ENCODE assay signal across 24 cellular contexts in the genomic region with DNA sequence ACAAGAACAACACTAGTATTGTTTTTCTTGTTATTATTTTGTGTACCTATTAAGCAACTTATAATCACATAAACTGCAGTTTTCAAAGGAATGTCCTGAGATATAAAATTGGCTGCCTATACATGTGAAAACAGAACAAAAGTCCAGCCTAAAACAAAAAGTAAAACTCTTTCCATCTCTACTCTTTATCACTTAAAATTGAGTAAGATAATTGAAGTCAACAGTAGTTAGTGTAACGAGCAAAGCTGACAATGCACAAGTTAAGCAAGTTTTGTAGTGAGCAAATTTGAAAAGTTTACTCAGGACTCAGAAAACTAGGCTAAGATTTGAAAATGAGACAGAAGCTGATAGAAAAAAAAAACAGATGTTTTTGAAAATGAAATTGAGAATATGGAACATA.
"Had no signal": no experiment of that assay in that cellular context is flagged by ENCODE, and none has a peak within 500 bp of the region (broad histone marks: within the 10 kb centered on the region; RNA-seq: fewer than 3 reads in every experiment).

No MANE protein-coding gene starts in this region.

- H3K27ac ChIP-seq: dorsolateral prefrontal cortex, epithelial cell of prostate, foreskin keratinocyte, gastroesophageal sphincter, heart left ventricle, hepatocyte, left lung, neural progenitor cell, parathyroid adenoma, sigmoid colon, stomach, thyroid gland had no signal

- H2AFZ ChIP-seq: hepatocyte, neural progenitor cell, parathyroid adenoma had no signal

- H3K36me3 ChIP-seq: gastroesophageal sphincter, heart left ventricle, left lung, neural progenitor cell, sigmoid colon, stomach, thyroid gland had no signal

- FAIRE-seq: islet of Langerhans had no signal

- H3K4me2 ChIP-seq: hepatocyte, neural progenitor cell had no signal

- H3K27me3 ChIP-seq: dorsolateral prefrontal cortex, foreskin keratinocyte, gastroesophageal sphincter, heart left ventricle, hepatocyte, left lung, neural progenitor cell, sigmoid colon, stomach, thyroid gland had no signal

- H3K4me3 ChIP-seq: dorsolateral prefrontal cortex, gastroesophageal sphincter, heart left ventricle, hepatocyte, left lung, neural progenitor cell, sigmoid colon, stomach, thyroid gland had no signal

- H3K79me2 ChIP-seq: hepatocyte, parathyroid adenoma had no signal

- ATAC-seq: esophagus mucosa; foreskin keratinocyte; gastroesophageal sphincter; heart left ventricle; left cardiac atrium; left lung; naive thymus-derived CD4-positive, alpha-beta T cell; right cardiac atrium; stimulated activated effector memory CD8-positive, alpha-beta T cell treated with anti-CD3 and anti-CD28 coated beads, Interleukin-12 subunit alpha, Interleukin-12 subunit beta, amount 100 ng/mL, for 72 hours had no signal

- DNase-seq: dorsolateral prefrontal cortex; effector CD4-positive, alpha-beta T cell; foreskin keratinocyte; heart left ventricle; left cardiac atrium; left lung; mesendoderm; midbrain; naive thymus-derived CD4-positive, alpha-beta T cell; right cardiac atrium; sigmoid colon; stimulated activated CD4-positive, alpha-beta T cell treated with anti-CD3 and anti-CD28 coated beads, Interleukin-2, amount 100 ng/mL, for 24 hours; stimulated activated CD4-positive, alpha-beta T cell treated with anti-CD3 and anti-CD28 coated beads, Interleukin-4, amount 100 ng/mL, for 24 hours; stimulated activated naive CD4-positive, alpha-beta T cell treated with Interleukin-2 at 50 U/mL for 16 hours; stomach; thyroid gland had no signal

- H3K9me3 ChIP-seq: sigmoid colon, thyroid gland had no signal

- H3K9ac ChIP-seq: neural progenitor cell, parathyroid adenoma had no signal

- H3K4me1 ChIP-seq: foreskin keratinocyte, gastroesophageal sphincter, heart left ventricle, left lung, neural progenitor cell, parathyroid adenoma, sigmoid colon, stomach, thyroid gland had no signal
